Comparison of ENCODE assay signal across 12 cellular contexts in genomic region chr12:51869490-51869865, GRCh38. TPM values are rescaled to one million over a fixed set of nuclear protein-coding genes. Genes with fewer than 3 reads are reported as not detected.
A peak's percentile ranks its signal among the peaks of the same experiment; 100 is the strongest.
DNase-seq lines count a peak whose midpoint lies in the region; ATAC-seq, FAIRE-seq and TF ChIP-seq lines count a peak whose summit lies in the region.
"Had no signal": no experiment of that assay in that cellular context is flagged by ENCODE, and none has a peak within 500 bp of the region (broad histone marks: within the 10 kb centered on the region; RNA-seq: fewer than 3 reads in every experiment).

No MANE protein-coding gene starts in this region.

- H4K20me1 ChIP-seq in astrocyte (ENCODE audit: insufficient read depth, low read length): no peaks in the 10 kb centered on the region

- H3K27ac ChIP-seq in astrocyte (ENCODE audit: low read depth, low read length): no peak overlapping the region
- no peak overlapping the region for H3K27ac ChIP-seq in iPS-20b (ENCODE audit: low read length)
- no peak overlapping the region for H3K27ac ChIP-seq in gastrocnemius medialis

- H3K36me3 Mint-ChIP-seq in astrocyte (ENCODE audit: low read depth, unreplicated experiment): no peaks in the 10 kb centered on the region
- no peaks in the 10 kb centered on the region for H3K36me3 Mint-ChIP-seq in effector memory CD8-positive, alpha-beta T cell (ENCODE audit: insufficient read depth)

- H2AFZ ChIP-seq in astrocyte (ENCODE audit: low read depth, low read length): peak overlapping the region; percentile 88

- peak overlapping the region; percentile 96 for H3K4me2 ChIP-seq in astrocyte (ENCODE audit: low read length)

- no peak for TF ChIP-seq POLR2A in gastrocnemius medialis (IDR thresholded peaks at IDR 0.05)

- in situ Hi-C loops in GM13977 (cut with MboI; ENCODE audit: low pct_unique_long_range_greater_than_20kb, low sequenced_read_pairs, unreplicated experiment) (no loop called here), gastrocnemius medialis (cut with MboI; ENCODE audit: low sequenced_read_pairs in 4 of 4) (no loop called here)

- H3K79me2 ChIP-seq in astrocyte (ENCODE audit: insufficient read depth, low read length): no peaks in the 10 kb centered on the region

- H3K27ac Mint-ChIP-seq in astrocyte (ENCODE audit: unreplicated experiment): no peak overlapping the region
- H3K27ac Mint-ChIP-seq in effector memory CD8-positive, alpha-beta T cell: no peak overlapping the region
- H3K27ac Mint-ChIP-seq: activated CD4-positive, alpha-beta memory T cell treated with anti-CD3 and anti-CD28 coated beads, Interleukin-2, amount 10 ng/mL, durations not matched to agents 7 days and 5 days had no signal

- no peaks in the 10 kb centered on the region for H3K9me3 ChIP-seq in astrocyte (ENCODE audit: insufficient read depth, low read depth, low read length)
- no peaks in the 10 kb centered on the region for H3K9me3 ChIP-seq in iPS-20b (ENCODE audit: insufficient read depth, low read depth, low read length)
- no peaks in the 10 kb centered on the region for H3K9me3 ChIP-seq in gastrocnemius medialis

- no peaks in the 10 kb centered on the region for H3K9me3 Mint-ChIP-seq in astrocyte (ENCODE audit: unreplicated experiment)
- no peaks in the 10 kb centered on the region for H3K9me3 Mint-ChIP-seq in effector memory CD8-positive, alpha-beta T cell
- H3K9me3 Mint-ChIP-seq: activated CD4-positive, alpha-beta memory T cell treated with anti-CD3 and anti-CD28 coated beads, Interleukin-2, amount 10 ng/mL, durations not matched to agents 7 days and 5 days had no signal

- H3K36me3 ChIP-seq in astrocyte (ENCODE audit: insufficient read depth, low read length): no peaks in the 10 kb centered on the region
- no peaks in the 10 kb centered on the region for H3K36me3 ChIP-seq in iPS-20b (ENCODE audit: insufficient read depth, low read depth, low read length)
- H3K36me3 ChIP-seq in gastrocnemius medialis: no peaks in the 10 kb centered on the region

- DNase-seq in GM13977 (ENCODE audit: low spot score): peak; percentile 24
- DNase-seq in astrocyte (ENCODE audit: low read depth): no peak
- no peak for DNase-seq in gastrocnemius medialis
- DNase-seq in effector memory CD8-positive, alpha-beta T cell: no peak
- DNase-seq in GDM1 (lab: John Stamatoyannopoulos, UW): no peak
- DNase-seq in HEK293T (ENCODE audit: extremely low spot score): no peak
- DNase-seq: activated CD4-positive, alpha-beta memory T cell treated with anti-CD3 and anti-CD28 coated beads, Interleukin-2, amount 10 ng/mL, durations not matched to agents 7 days and 5 days; DND-41; NCI-H1105 treated with DMSO at 0.1 percent for 48 hours had no signal

- POLR2A ChIA-PET in HEK293T (lab: Yijun Ruan, JAX): no interaction called here

- H3K27me3 Mint-ChIP-seq in astrocyte (ENCODE audit: low read depth, unreplicated experiment): peaks cover 52% of the 10 kb centered on the region
- peaks cover 63 to 83% of the 10 kb centered on the region in 2 donors for H3K27me3 Mint-ChIP-seq in effector memory CD8-positive, alpha-beta T cell

- H3K27me3 ChIP-seq in astrocyte (ENCODE audit: insufficient read depth, low read length) (peaks cover 4% of the 10 kb centered on the region), iPS-20b (ENCODE audit: insufficient read depth, low read length) (peaks cover 58% of the 10 kb centered on the region), gastrocnemius medialis (peaks cover 8 to 23% (median 11%) of the 10 kb centered on the region in 3 donors)

- TF ChIP-seq CTCF in GM13977 (IDR thresholded peaks at IDR 0.05; ENCODE audit: extremely low read depth, insufficient read depth, missing control alignments) (no peak), astrocyte (IDR thresholded peaks at IDR 0.05; ENCODE audit: insufficient read depth, low read depth, low read length) (no peak), gastrocnemius medialis (IDR thresholded peaks at IDR 0.05 in 4 of 5, conservative IDR thresholded peaks at IDR 0.05 in 1 of 5) (no peak)

- H3K4me3 Mint-ChIP-seq in astrocyte (ENCODE audit: unreplicated experiment): peak overlapping the region; percentile 45
- no peak overlapping the region for H3K4me3 Mint-ChIP-seq in effector memory CD8-positive, alpha-beta T cell
- H3K4me3 Mint-ChIP-seq: activated CD4-positive, alpha-beta memory T cell treated with anti-CD3 and anti-CD28 coated beads, Interleukin-2, amount 10 ng/mL, durations not matched to agents 7 days and 5 days had no signal

- H3K4me1 ChIP-seq in astrocyte (ENCODE audit: insufficient read depth, low read length) (peaks cover 20% of the 10 kb centered on the region), iPS-20b (ENCODE audit: insufficient read depth, low read length) (peaks cover 34% of the 10 kb centered on the region), gastrocnemius medialis (peaks cover 0 to 8% of the 10 kb centered on the region in 2 donors)

- intact Hi-C loops in gastrocnemius medialis (cut with DNase I; ENCODE audit: low total_unique reads): no loop called here

- peak overlapping the region; percentile 61 for H3K4me3 ChIP-seq in astrocyte (ENCODE audit: insufficient read depth, low read depth, low read length)
- H3K4me3 ChIP-seq in iPS-20b (ENCODE audit: low read length): peak overlapping the region; percentile 72; the same call in 1 of the 2 replicates
- peak overlapping the region; percentile 42 to 65 (median 50) for H3K4me3 ChIP-seq in gastrocnemius medialis

- FAIRE-seq in astrocyte (lab: Jason Lieb, UNC): no peak
- FAIRE-seq: frontal cortex had no signal

- H3K9ac ChIP-seq in astrocyte (ENCODE audit: low read length) (peak overlapping the region; percentile 71), iPS-20b (ENCODE audit: low read depth, low read length) (peak overlapping the region; percentile 58; the same call in 1 of the 2 replicates)

- no peak for ATAC-seq in gastrocnemius medialis
- no peak for ATAC-seq in effector memory CD8-positive, alpha-beta T cell (replicated peaks)
- ATAC-seq in GM19324 (IDR thresholded peaks at IDR 0.05; ENCODE audit: low FRiP score, unreplicated experiment): no peak

- peaks cover 16% of the 10 kb centered on the region for H3K4me1 Mint-ChIP-seq in astrocyte (ENCODE audit: low read depth, unreplicated experiment)
- peaks cover 0 to 13% of the 10 kb centered on the region in 2 donors for H3K4me1 Mint-ChIP-seq in effector memory CD8-positive, alpha-beta T cell (ENCODE audit: low read depth in 2 of 2)

- CTCF ChIA-PET in HEK293T (lab: Yijun Ruan, JAX): interaction anchor here (1.3 kb wide), 1 partner anchor 46 kb away, joined by 4 read pairs; no protein-coding TSS in a partner anchor

TF ChIP-seq in HEK293T, 16 proteins besides CTCF, POLR2A, EP300 and RAD21:
- no peak for TF ChIP-seq LEF1 (IDR thresholded peaks at IDR 0.05; ENCODE audit: borderline replicate concordance)
- TF ChIP-seq NFRKB (IDR thresholded peaks at IDR 0.05): no peak
- no peak for TF ChIP-seq FOXA1 (IDR thresholded peaks at IDR 0.05)
- no peak for TF ChIP-seq ZNF384 (IDR thresholded peaks at IDR 0.05)
- TF ChIP-seq SUZ12 (IDR thresholded peaks at IDR 0.05): no peak
- no peak for TF ChIP-seq TARDBP (IDR thresholded peaks at IDR 0.05)
TF ChIP-seq in HEK293T: peak in this region for 0.

RNA-seq across cellular contexts. Expression of gene ANKRD33, which starts 18.4 kb away (rescaled TPM):
- total RNA-seq in astrocyte (not detected in 2 replicates), gastrocnemius medialis (not detected)
- total RNA-seq: activated CD4-positive, alpha-beta memory T cell treated with anti-CD3 and anti-CD28 coated beads, Interleukin-2, amount 10 ng/mL, durations not matched to agents 7 days and 5 days; frontal cortex had no signal

RNA-seq across cellular contexts. Expression of gene FIGNL2, which starts 21.0 kb away (rescaled TPM):
- 5.0 and 6.7 TPM in 2 replicates for total RNA-seq in astrocyte
- under 1 TPM in 2 of 4 donors, not detected in 2; 0.07 to 0.25 TPM for total RNA-seq in gastrocnemius medialis

RNA-seq across cellular contexts. Expression of gene ACVRL1, which starts 37.8 kb away (rescaled TPM):
- total RNA-seq in astrocyte (0.95 and 1.3 TPM in 2 replicates), gastrocnemius medialis (10 to 100 TPM; 37.1 to 53.5 (median 43.3) TPM)
- total RNA-seq: activated CD4-positive, alpha-beta memory T cell treated with anti-CD3 and anti-CD28 coated beads, Interleukin-2, amount 10 ng/mL, durations not matched to agents 7 days and 5 days had no signal

Comparison
In these comparisons a context has a peak if more than half of its experiments do, and no peak if none do; other contexts are left out.
1. RNA of gene ACVRL1, which starts 37.8 kb away (total RNA-seq): 37.1 to 53.5 TPM in gastrocnemius medialis; 0.95 to 1.3 TPM in astrocyte; every median in the first group is over 10 times any median in the second.
2. Peak in every context shown above with its lines, with median percentiles within 50 percentile points of each other: H3K4me3 ChIP-seq.